13 cellular contexts compared by ENCODE assay signal in genomic region chr16:3580271-3580670, GRCh38. TPM values are rescaled to one million over a fixed set of nuclear protein-coding genes. Genes with fewer than 3 reads are reported as not detected.
DNase-seq lines count a peak whose midpoint lies in the region; ATAC-seq and TF ChIP-seq lines count a peak whose summit lies in the region.
"Had no signal": no experiment of that assay in that cellular context is flagged by ENCODE, and none has a peak within 500 bp of the region (broad histone marks: within the 10 kb centered on the region; RNA-seq: fewer than 3 reads in every experiment).

No MANE protein-coding gene starts in this region.

- H3K27me3 ChIP-seq in brain microvascular endothelial cell (replicated peaks) (no peaks in the 10 kb centered on the region), ascending aorta (no peaks in the 10 kb centered on the region)
- H3K27me3 ChIP-seq: body of pancreas had no signal

- no peak for ATAC-seq in central memory CD8-positive, alpha-beta T cell (replicated peaks; ENCODE audit: extremely low read depth, poor library complexity, severe bottlenecking)
- ATAC-seq: A549, body of pancreas had no signal

- H3K36me3 Mint-ChIP-seq in activated CD4-positive, alpha-beta T cell treated with anti-CD3 and anti-CD28 coated beads, Interleukin-2, amount 10 ng/mL, durations not matched to agents 24 days and 14 days (ENCODE audit: low read depth): peaks cover 12% of the 10 kb centered on the region
- H3K36me3 Mint-ChIP-seq in central memory CD8-positive, alpha-beta T cell (ENCODE audit: insufficient read depth): peaks cover 18% of the 10 kb centered on the region
- H3K36me3 Mint-ChIP-seq in progenitor cell of endocrine pancreas (ENCODE audit: insufficient read depth): peaks cover 2% of the 10 kb centered on the region

- no peak overlapping the region for H3K27ac ChIP-seq in brain microvascular endothelial cell
- no peak overlapping the region for H3K27ac ChIP-seq in ascending aorta
- H3K27ac ChIP-seq: A549, body of pancreas had no signal

- intact Hi-C loops in activated CD4-positive, alpha-beta T cell treated with anti-CD3 and anti-CD28 coated beads, Interleukin-2, amount 10 ng/mL, durations not matched to agents 24 days and 14 days (cut with micrococcal nuclease): no loop called here
- intact Hi-C loops in ascending aorta (cut with DNase I): no loop called here

- TF ChIP-seq CTCF in progenitor cell of endocrine pancreas (IDR thresholded peaks at IDR 0.05; ENCODE audit: unreplicated experiment) (no peak), brain microvascular endothelial cell (IDR thresholded peaks at IDR 0.05; ENCODE audit: low read depth, low read length, missing control alignments) (no peak), ascending aorta (IDR thresholded peaks at IDR 0.05) (no peak)

- no peak for DNase-seq in activated CD4-positive, alpha-beta T cell treated with anti-CD3 and anti-CD28 coated beads, Interleukin-2, amount 10 ng/mL, durations not matched to agents 24 days and 14 days
- DNase-seq in activated CD4-positive, alpha-beta T cell treated with anti-CD3 and anti-CD28 coated beads for 4 hours: no peak
- DNase-seq in NOMO-1 treated with DMSO at 0.1 percent for 48 hours (lab: John Stamatoyannopoulos, UW; ENCODE audit: unreplicated experiment) (peak; percentile 75), progenitor cell of endocrine pancreas (ENCODE audit: low spot score, unreplicated experiment) (no peak), brain microvascular endothelial cell (no peak), ascending aorta (ENCODE audit: low spot score in 2 of 2) (no peak), amniotic stem cell (lab: John Stamatoyannopoulos, UW) (no peak)
- no peak for DNase-seq in central memory CD8-positive, alpha-beta T cell (ENCODE audit: low spot score in 2 of 2)
- DNase-seq: body of pancreas, NCI-H446 treated with DMSO at 0.1 percent for 48 hours had no signal

- no peaks in the 10 kb centered on the region for H3K9me3 Mint-ChIP-seq in activated CD4-positive, alpha-beta T cell treated with anti-CD3 and anti-CD28 coated beads, Interleukin-2, amount 10 ng/mL, durations not matched to agents 24 days and 14 days
- H3K9me3 Mint-ChIP-seq in central memory CD8-positive, alpha-beta T cell: no peaks in the 10 kb centered on the region
- no peaks in the 10 kb centered on the region for H3K9me3 Mint-ChIP-seq in progenitor cell of endocrine pancreas (ENCODE audit: low read depth)

- H3K4me3 Mint-ChIP-seq in activated CD4-positive, alpha-beta T cell treated with anti-CD3 and anti-CD28 coated beads, Interleukin-2, amount 10 ng/mL, durations not matched to agents 24 days and 14 days: peak overlapping the region; percentile 15
- H3K4me3 Mint-ChIP-seq in central memory CD8-positive, alpha-beta T cell: peak overlapping the region; percentile 25
- no peak overlapping the region for H3K4me3 Mint-ChIP-seq in progenitor cell of endocrine pancreas (ENCODE audit: low read depth)

- peaks cover 33% of the 10 kb centered on the region for H3K4me1 Mint-ChIP-seq in activated CD4-positive, alpha-beta T cell treated with anti-CD3 and anti-CD28 coated beads, Interleukin-2, amount 10 ng/mL, durations not matched to agents 24 days and 14 days
- peaks cover 44% of the 10 kb centered on the region for H3K4me1 Mint-ChIP-seq in central memory CD8-positive, alpha-beta T cell
- H3K4me1 Mint-ChIP-seq in progenitor cell of endocrine pancreas (ENCODE audit: low read depth): no peaks in the 10 kb centered on the region

- peak overlapping the region; percentile 65 for H3K27ac Mint-ChIP-seq in activated CD4-positive, alpha-beta T cell treated with anti-CD3 and anti-CD28 coated beads, Interleukin-2, amount 10 ng/mL, durations not matched to agents 24 days and 14 days
- no peak overlapping the region for H3K27ac Mint-ChIP-seq in central memory CD8-positive, alpha-beta T cell (ENCODE audit: low read depth)
- H3K27ac Mint-ChIP-seq in progenitor cell of endocrine pancreas: peak overlapping the region; percentile 41

- peaks cover 8% of the 10 kb centered on the region for H3K36me3 ChIP-seq in brain microvascular endothelial cell (replicated peaks)
- H3K36me3 ChIP-seq in ascending aorta: peaks cover 15 to 24% of the 10 kb centered on the region in 2 donors
- H3K36me3 ChIP-seq: HAP-1 had no signal

- H3K4me3 ChIP-seq in brain microvascular endothelial cell (ENCODE audit: low read depth, low read length) (no peak overlapping the region), ascending aorta (no peak overlapping the region)
- H3K4me3 ChIP-seq: A549, body of pancreas, HAP-1 had no signal

- H3K9me3 ChIP-seq in ascending aorta: no peaks in the 10 kb centered on the region
- H3K9me3 ChIP-seq: A549, body of pancreas, HAP-1 had no signal

- no peaks in the 10 kb centered on the region for H3K27me3 Mint-ChIP-seq in activated CD4-positive, alpha-beta T cell treated with anti-CD3 and anti-CD28 coated beads, Interleukin-2, amount 10 ng/mL, durations not matched to agents 24 days and 14 days
- no peaks in the 10 kb centered on the region for H3K27me3 Mint-ChIP-seq in central memory CD8-positive, alpha-beta T cell
- no peaks in the 10 kb centered on the region for H3K27me3 Mint-ChIP-seq in progenitor cell of endocrine pancreas

- no peaks in the 10 kb centered on the region for H3K4me1 ChIP-seq in ascending aorta
- H3K4me1 ChIP-seq: body of pancreas, HAP-1 had no signal

- in situ Hi-C loops in brain microvascular endothelial cell (cut with HindIII; ENCODE audit: low pct_ligation_motif_present, low sequenced_read_pairs): no loop called here

RNA-seq across cellular contexts. Expression of gene NLRC3, which starts 3.1 kb away (rescaled TPM):
- 19.1 and 22.1 TPM in 2 replicates for total RNA-seq in activated CD4-positive, alpha-beta T cell treated with anti-CD3 and anti-CD28 coated beads, Interleukin-2, amount 10 ng/mL, durations not matched to agents 24 days and 14 days
- total RNA-seq in progenitor cell of endocrine pancreas (0.14 and 0.38 TPM in 2 replicates), ascending aorta (2.1 TPM)
- total RNA-seq: SK-MEL-5 had no signal

RNA-seq across cellular contexts. Expression of gene SLX4, which starts 31.1 kb away (rescaled TPM):
- total RNA-seq in activated CD4-positive, alpha-beta T cell treated with anti-CD3 and anti-CD28 coated beads, Interleukin-2, amount 10 ng/mL, durations not matched to agents 24 days and 14 days: 10.6 and 10.9 TPM in 2 replicates
- 13.8 and 14.0 TPM in 2 replicates for total RNA-seq in progenitor cell of endocrine pancreas
- total RNA-seq in ascending aorta: 3.4 TPM
